ENCODE assay signal across 1 cellular context in the genomic region with DNA sequence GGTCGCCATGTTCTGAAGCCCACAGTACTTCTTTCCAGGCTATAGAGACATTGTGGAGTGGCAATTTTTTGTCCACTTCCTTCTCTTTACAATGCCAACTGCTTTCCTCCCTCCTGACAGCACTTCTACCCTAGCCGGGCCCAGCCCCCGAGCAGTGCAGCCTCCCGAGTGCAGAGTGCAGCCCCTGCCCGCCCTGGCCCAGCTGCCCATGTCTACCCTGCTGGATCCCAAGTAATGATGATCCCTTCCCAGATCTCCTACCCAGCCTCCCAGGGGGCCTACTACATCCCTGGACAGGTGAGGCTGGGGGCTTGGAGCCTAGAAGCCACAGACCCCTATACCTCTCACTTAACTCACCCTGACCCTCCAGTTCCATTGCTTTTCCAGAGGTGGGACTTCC.
TF ChIP-seq lines count a peak whose summit lies in the region.

No MANE protein-coding gene starts in this region.

TF ChIP-seq in SK-N-SH treated with all-trans-retinoic acid at 6 μM for 48 hours, 23 proteins besides CTCF, POLR2A, EP300 and RAD21 (continued from another document):
- TF ChIP-seq CSRNP3 (CRISPR knock-in tag; IDR thresholded peaks at IDR 0.05) = no peak
- TF ChIP-seq ZFP30 (CRISPR knock-in tag; IDR thresholded peaks at IDR 0.05) = no peak
- no peak for TF ChIP-seq ZNF70 (CRISPR knock-in tag; IDR thresholded peaks at IDR 0.05)
- TF ChIP-seq SNAI2 (CRISPR knock-in tag; IDR thresholded peaks at IDR 0.05) = no peak
- TF ChIP-seq CREB5 (CRISPR knock-in tag; IDR thresholded peaks at IDR 0.05; ENCODE audit: low read depth) = no peak
TF ChIP-seq in SK-N-SH treated with all-trans-retinoic acid at 6 μM for 48 hours: peak in this region for 0.
